34 cellular contexts compared by ENCODE assay signal in the genomic region with DNA sequence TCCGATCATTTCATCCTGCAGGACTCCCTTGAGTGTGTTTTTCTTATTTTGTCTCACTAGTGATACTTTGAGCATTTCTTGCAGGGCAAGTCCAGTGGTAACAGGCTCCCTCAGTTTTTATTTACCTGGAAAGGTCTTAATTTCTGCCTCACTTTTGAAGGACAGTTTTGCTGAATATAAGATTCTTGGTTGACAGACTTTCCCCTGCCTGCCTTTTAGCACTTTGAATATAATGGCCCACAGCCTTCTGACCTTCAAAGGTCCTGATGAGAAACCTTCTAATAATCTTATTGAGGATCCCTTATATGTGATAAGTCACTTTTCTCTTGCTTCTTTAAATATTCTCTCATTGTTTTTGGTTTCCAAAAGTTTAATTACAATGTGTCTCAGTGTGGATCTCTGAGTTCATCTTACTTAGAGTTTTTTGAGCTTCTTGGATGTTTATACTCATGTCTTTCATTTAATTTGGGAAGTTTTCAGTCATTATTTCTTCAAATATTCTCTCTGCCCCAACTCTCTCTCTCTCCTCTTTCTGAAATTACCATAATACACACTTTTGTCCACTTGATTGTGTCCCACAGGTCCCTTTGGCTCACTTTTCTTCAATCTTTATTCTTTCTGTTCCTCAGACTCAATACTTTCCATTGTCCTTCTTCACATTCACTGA. TPM values are rescaled to one million over a fixed set of nuclear protein-coding genes. Genes with fewer than 3 reads are reported as not detected.
"Had no signal": no experiment of that assay in that cellular context is flagged by ENCODE, and none has a peak within 500 bp of the region (broad histone marks: within the 10 kb centered on the region; RNA-seq: fewer than 3 reads in every experiment).

No MANE protein-coding gene starts in this region.

- H3K27ac ChIP-seq: neural progenitor cell, ovary, parathyroid adenoma, psoas muscle, skin epidermis, spleen, suprapubic skin, testis, tibial artery, transverse colon, upper lobe of right lung, uterus had no signal

- DNase-seq: natural killer cell; occipital lobe; ovary; posterior cingulate gyrus; psoas muscle; right cardiac atrium; spleen; stimulated activated CD4-positive, alpha-beta T cell treated with anti-CD3 and anti-CD28 coated beads, Interleukin-12 subunit alpha, Interleukin-12 subunit beta, amount 100 ng/mL, for 4 hours; stimulated activated CD4-positive, alpha-beta T cell treated with anti-CD3 and anti-CD28 coated beads, Interleukin-1b, Interleukin-23, amount 100 ng/mL, for 48 hours; stimulated activated CD4-positive, alpha-beta T cell treated with anti-CD3 and anti-CD28 coated beads, Interleukin-4, amount 100 ng/mL, for 1 hour; stimulated activated CD4-positive, alpha-beta T cell treated with anti-CD3 and anti-CD28 coated beads, Interleukin-4, amount 100 ng/mL, for 4 hours; stimulated activated CD8-positive, alpha-beta memory T cell treated with anti-CD3 and anti-CD28 coated beads, Interleukin-4, amount 100 ng/mL, for 48 hours; stimulated activated naive CD4-positive, alpha-beta T cell; stimulated activated naive CD8-positive, alpha-beta T cell treated with anti-CD3 and anti-CD28 coated beads, Interleukin-15, amount 100 ng/mL, for 72 hours; stimulated activated naive CD8-positive, alpha-beta T cell treated with anti-CD3 and anti-CD28 coated beads, Interleukin-15, Interleukin-2, amounts not matched to agents 100 U/mL and 50 U/mL, for 24 hours; substantia nigra; testis; tibial artery; transverse colon; upper lobe of right lung; uterus had no signal

- H3K4me1 Mint-ChIP-seq: nephron; neural progenitor cell; stimulated activated memory B cell treated with anti-CD40 and anti-IgM and Interleukin-4, amounts not matched to agents 10 μg/mL and 1 μg/mL and 100 μg/mL, for 72 hours; stimulated activated naive CD8-positive, alpha-beta T cell treated with anti-CD3 and anti-CD28 coated beads, Interleukin-15, amount 100 ng/mL, for 72 hours had no signal

- H3K4me3 Mint-ChIP-seq: natural killer cell; nephron; neural progenitor cell; stimulated activated memory B cell treated with anti-CD40 and anti-IgM and Interleukin-4, amounts not matched to agents 10 μg/mL and 1 μg/mL and 100 μg/mL, for 72 hours; stimulated activated naive CD8-positive, alpha-beta T cell treated with anti-CD3 and anti-CD28 coated beads, Interleukin-15, amount 100 ng/mL, for 72 hours; type B pancreatic cell had no signal

- H3K9ac ChIP-seq: neural progenitor cell, parathyroid adenoma had no signal

- H3K9me3 ChIP-seq: ovary, testis had no signal

- H3K36me3 Mint-ChIP-seq: neural progenitor cell, type B pancreatic cell had no signal

- H3K36me3 ChIP-seq: neural progenitor cell, ovary, spleen, suprapubic skin, tibial artery, transverse colon, upper lobe of right lung, uterus had no signal

- H3K9me3 Mint-ChIP-seq: type B pancreatic cell had no signal

- H3K4me1 ChIP-seq: neural progenitor cell, parathyroid adenoma, psoas muscle, spleen, suprapubic skin, testis, transverse colon, upper lobe of right lung, uterus had no signal

- H3K4me3 ChIP-seq: neural progenitor cell, ovary, psoas muscle, skin epidermis, smooth muscle cell, spleen, suprapubic skin, testis, tibial artery, transverse colon, upper lobe of right lung, uterus had no signal

- H3K27me3 ChIP-seq: ovary, testis, tibial artery, upper lobe of right lung, uterus had no signal

- ATAC-seq: natural killer cell; psoas muscle; right cardiac atrium; sciatic nerve; stimulated activated memory B cell treated with anti-CD40 and anti-IgM and Interleukin-4, amounts not matched to agents 10 μg/mL and 1 μg/mL and 100 μg/mL, for 72 hours; stimulated activated naive CD8-positive, alpha-beta T cell treated with anti-CD3 and anti-CD28 coated beads, Interleukin-15, amount 100 ng/mL, for 72 hours; stimulated activated naive CD8-positive, alpha-beta T cell treated with anti-CD3 and anti-CD28 coated beads, Interleukin-15, Interleukin-2, amounts not matched to agents 100 U/mL and 50 U/mL, for 24 hours; upper lobe of right lung had no signal

- H3K27ac Mint-ChIP-seq: natural killer cell; nephron; neural progenitor cell; progenitor cell of endocrine pancreas; stimulated activated memory B cell treated with anti-CD40 and anti-IgM and Interleukin-4, amounts not matched to agents 10 μg/mL and 1 μg/mL and 100 μg/mL, for 72 hours; stimulated activated naive CD8-positive, alpha-beta T cell treated with anti-CD3 and anti-CD28 coated beads, Interleukin-15, amount 100 ng/mL, for 72 hours; type B pancreatic cell had no signal

RNA-seq across cellular contexts. Expression of gene TMEM202, which starts 39.7 kb away (rescaled TPM):
- total RNA-seq: natural killer cell, occipital lobe, osteoblast, ovary, progenitor cell of endocrine pancreas, psoas muscle, renal cortical epithelial cell, right cardiac atrium, sciatic nerve, smooth muscle cell, spleen, suprapubic skin, transverse colon, upper lobe of right lung, urinary bladder, uterus had no signal
